8 cellular contexts compared by ENCODE assay signal in the genomic region with DNA sequence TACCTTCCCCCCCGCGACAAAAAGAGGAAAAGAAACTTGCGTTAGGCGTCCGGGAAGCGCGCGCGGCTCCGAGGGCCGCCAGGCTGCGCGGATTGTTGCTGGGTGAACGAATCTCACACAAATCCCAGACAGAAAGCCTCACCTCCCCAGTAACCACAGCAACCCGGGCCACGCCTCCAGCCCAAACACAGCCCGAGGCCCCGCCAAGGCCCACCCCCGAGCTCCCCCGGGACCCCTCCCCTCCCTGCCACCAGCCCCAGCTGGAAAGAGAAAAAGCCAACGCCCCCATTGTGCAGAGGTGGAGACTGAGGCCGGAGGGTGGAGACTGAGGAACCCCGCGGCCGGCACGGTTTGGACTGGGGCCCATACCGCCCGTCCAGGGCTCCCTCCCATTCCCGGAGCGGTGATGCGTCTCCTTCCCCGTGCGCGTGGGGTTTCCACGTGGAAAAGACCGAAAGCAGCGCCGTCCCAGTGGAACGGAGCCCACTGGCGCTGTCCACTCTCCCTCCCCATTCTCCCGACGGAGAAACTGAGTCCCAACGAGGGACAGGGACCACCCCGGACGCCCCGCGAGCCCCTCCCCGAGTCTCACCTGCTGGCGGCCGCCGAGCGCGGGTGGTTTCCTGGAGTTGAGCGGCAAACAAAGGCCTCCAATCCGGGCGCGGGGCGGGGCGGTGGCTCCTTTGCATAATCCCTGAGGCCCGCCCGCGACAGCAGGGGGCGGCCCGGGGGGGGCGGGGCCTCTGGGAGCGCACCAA. TPM values are rescaled to one million over a fixed set of nuclear protein-coding genes. Genes with fewer than 3 reads are reported as not detected.
DNase-seq lines count a peak whose midpoint lies in the region; ATAC-seq and TF ChIP-seq lines count a peak whose summit lies in the region.

No MANE protein-coding gene starts in this region.

- H3K4me1 ChIP-seq in adrenal gland (replicated peaks in 1 of 2) (peaks cover under 1 to 25% of the 10 kb centered on the region in 2 donors), left ventricle myocardium inferior (peaks cover 20% of the 10 kb centered on the region), prostate gland (replicated peaks) (peaks cover 11% of the 10 kb centered on the region)

- TF ChIP-seq CTCF in GM12865 (IDR thresholded peaks at IDR 0.05; ENCODE audit: insufficient read depth, low read depth, low read length, missing control alignments) (no peak), adrenal gland (IDR thresholded peaks at IDR 0.05) (peak in 1 of 6 experiments; percentile 9), left ventricle myocardium inferior (IDR thresholded peaks at IDR 0.05; ENCODE audit: borderline replicate concordance) (no peak), prostate gland (IDR thresholded peaks at IDR 0.05) (peak in 1 of 4 experiments; percentile 13)

- H3K36me3 ChIP-seq in adrenal gland (replicated peaks in 1 of 2) (peaks cover 0 to 8% of the 10 kb centered on the region in 2 donors), left ventricle myocardium inferior (no peaks in the 10 kb centered on the region), prostate gland (no peaks in the 10 kb centered on the region)

- DNase-seq in GM12865 (ENCODE audit: low read depth) (peak; percentile 96), NCI-H1092 treated with DMSO at 0.1 percent for 48 hours (lab: John Stamatoyannopoulos, UW) (peak; percentile 92), T follicular helper cell (ENCODE audit: low read depth) (peak; percentile 92), adrenal gland (peak; percentile 96 to 98 (median 97)), left ventricle myocardium inferior (peak; percentile 98), prostate gland (ENCODE audit: low spot score) (peak; percentile 97), ureter (ENCODE audit: low spot score) (peak; percentile 98)

- TF ChIP-seq POLR2A in adrenal gland (IDR thresholded peaks at IDR 0.05) (no peak), prostate gland (IDR thresholded peaks at IDR 0.05) (peak; percentile 77)

- ATAC-seq in HG02642 (IDR thresholded peaks at IDR 0.05; ENCODE audit: poor library complexity, unreplicated experiment) = peak; percentile 84

- peak overlapping the region; percentile 91 for H3K4me3 ChIP-seq in GM12865 (ENCODE audit: low read depth, low read length)
- H3K4me3 ChIP-seq in adrenal gland = peak overlapping the region in 2 of 4 donors; percentile 46 to 67
- H3K4me3 ChIP-seq in left ventricle myocardium inferior = peak overlapping the region; percentile 91
- peak overlapping the region; percentile 56 to 81 for H3K4me3 ChIP-seq in prostate gland

- 1 to 4% (median 2%) methylated on average over 19 to 66 of the region's 66 CpGs for WGBS in adrenal gland, 4 donors
- under 1% methylated on average over 47 of the region's 66 CpGs for WGBS in prostate gland

- H3K27me3 ChIP-seq in adrenal gland (no peaks in the 10 kb centered on the region), left ventricle myocardium inferior (ENCODE audit: low read depth) (no peaks in the 10 kb centered on the region), prostate gland (replicated peaks; ENCODE audit: insufficient read depth) (no peaks in the 10 kb centered on the region)

- H3K27ac ChIP-seq in adrenal gland (peak overlapping the region in 4 of 5 donors; percentile 58 to 86 (median 80)), left ventricle myocardium inferior (replicated peaks) (peak overlapping the region; percentile 83), prostate gland (peak overlapping the region; percentile 70 to 80)

- H3K9me3 ChIP-seq in adrenal gland (replicated peaks in 1 of 3) (no peaks in the 10 kb centered on the region), left ventricle myocardium inferior (replicated peaks) (no peaks in the 10 kb centered on the region), prostate gland (no peaks in the 10 kb centered on the region)

- intact Hi-C loops in adrenal gland (cut with DNase I) (loop anchor here in 1 of 2 donors (10.0 kb wide), 1 partner anchor 53 kb away; no protein-coding TSS in a partner anchor), left ventricle myocardium inferior (cut with micrococcal nuclease) (no loop called here), prostate gland (cut with DNase I) (loop anchor here (10.0 kb wide), 2 partner anchors 187 to 217 kb away; a partner anchor contains a TSS)

RNA-seq across cellular contexts. Expression of a gene that starts 10.2 kb away (rescaled TPM):
- 10 to 100 TPM in 6 of 8 donors, 1 to 10 TPM in 2; 7.5 to 20.0 (median 15.9) TPM for total RNA-seq in adrenal gland
- polyA plus RNA-seq in adrenal gland = 10 to 100 TPM in 2 of 3 donors, 1 to 10 TPM in 1; 4.8 to 37.3 (median 20.3) TPM
- 6.3 TPM for total RNA-seq in left ventricle myocardium inferior
- total RNA-seq in prostate gland = 10 to 100 TPM; 20.5 to 30.1 TPM
- 68.1 TPM for total RNA-seq in ureter
